In the genomic region with DNA sequence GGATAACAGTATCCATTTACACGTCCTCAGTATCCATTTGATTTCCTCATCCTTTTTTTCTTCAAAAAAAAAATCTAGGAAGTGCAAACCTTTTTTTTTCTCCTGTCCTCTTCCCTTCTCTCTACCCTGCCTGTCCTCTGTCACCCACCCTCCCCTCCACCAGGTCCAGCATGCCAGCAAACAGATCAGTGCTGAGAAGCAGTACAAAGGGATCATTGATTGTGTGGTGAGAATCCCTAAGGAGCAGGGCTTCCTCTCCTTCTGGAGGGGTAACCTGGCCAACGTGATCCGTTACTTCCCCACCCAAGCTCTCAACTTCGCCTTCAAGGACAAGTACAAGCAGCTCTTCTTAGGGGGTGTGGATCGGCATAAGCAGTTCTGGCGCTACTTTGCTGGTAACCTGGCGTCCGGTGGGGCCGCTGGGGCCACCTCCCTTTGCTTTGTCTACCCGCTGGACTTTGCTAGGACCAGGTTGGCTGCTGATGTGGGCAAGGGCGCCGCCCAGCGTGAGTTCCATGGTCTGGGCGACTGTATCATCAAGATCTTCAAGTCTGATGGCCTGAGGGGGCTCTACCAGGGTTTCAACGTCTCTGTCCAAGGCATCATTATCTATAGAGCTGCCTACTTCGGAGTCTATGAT, we compare ENCODE assay signal across 12 cellular contexts. TPM values are rescaled to one million over a fixed set of nuclear protein-coding genes. Genes with fewer than 3 reads are reported as not detected.
DNase-seq lines count a peak whose midpoint lies in the region; ATAC-seq and TF ChIP-seq lines count a peak whose summit lies in the region.
"Had no signal": no experiment of that assay in that cellular context is flagged by ENCODE, and none has a peak within 500 bp of the region (broad histone marks: within the 10 kb centered on the region; RNA-seq: fewer than 3 reads in every experiment).

No MANE protein-coding gene starts in this region.

- TF ChIP-seq CTCF in GM23338 (conservative IDR thresholded peaks at IDR 0.05; ENCODE audit: low read depth in 2 of 2): 0 out of 4 replicates have a peak, but pooled peaks of 1 of the 2 experiments have one; percentile 21

- peaks cover 22% of the 10 kb centered on the region for H3K4me1 Mint-ChIP-seq in GM23338
- peaks cover 10% of the 10 kb centered on the region for H3K4me1 Mint-ChIP-seq in activated CD8-positive, alpha-beta T cell treated with anti-CD3 and anti-CD28 coated beads, Interleukin-2, amount 10 ng/mL, durations not matched to agents 7 days and 5 days (ENCODE audit: low read depth)
- peaks cover 20 to 35% of the 10 kb centered on the region in 2 donors for H3K4me1 Mint-ChIP-seq in immature natural killer cell
- peaks cover 19% of the 10 kb centered on the region for H3K4me1 Mint-ChIP-seq in stimulated activated effector memory CD8-positive, alpha-beta T cell treated with anti-CD3 and anti-CD28 coated beads, Interleukin-12 subunit alpha, Interleukin-12 subunit beta, amount 100 ng/mL, for 72 hours

- H3K27me3 Mint-ChIP-seq in GM23338 (ENCODE audit: insufficient read depth, low read depth, poor library complexity): peaks cover 15% of the 10 kb centered on the region
- peaks cover 25% of the 10 kb centered on the region for H3K27me3 Mint-ChIP-seq in activated CD8-positive, alpha-beta T cell treated with anti-CD3 and anti-CD28 coated beads, Interleukin-2, amount 10 ng/mL, durations not matched to agents 7 days and 5 days (ENCODE audit: low read depth)
- peaks cover 2 to 3% (median 2%) of the 10 kb centered on the region in 3 donors for H3K27me3 Mint-ChIP-seq in immature natural killer cell (ENCODE audit: low read depth in 3 of 3)

- H3K27ac ChIP-seq in GM23338 (ENCODE audit: low read depth): no peak overlapping the region

- CTCF ChIA-PET in activated CD8-positive, alpha-beta T cell treated with anti-CD3 and anti-CD28 coated beads, Interleukin-2, amount 10 ng/mL, durations not matched to agents 7 days and 5 days (lab: Charles Lee): interaction anchor here (2.2 to 3.7 kb wide), 2 partner anchors 10 to 40 kb away, joined by 10 to 22 read pairs; no protein-coding TSS in a partner anchor

- peaks cover 19% of the 10 kb centered on the region; the same call in 1 of the 2 replicates for H3F3A ChIP-seq in GM23338 (replicated peaks; ENCODE audit: low read depth)

- H3K36me3 ChIP-seq in GM23338 (ENCODE audit: insufficient read depth): peaks cover 12% of the 10 kb centered on the region

- H3K36me3 Mint-ChIP-seq in GM23338 (ENCODE audit: low read depth) (peaks cover 22% of the 10 kb centered on the region), immature natural killer cell (peaks cover 0 to 5% (median 0%) of the 10 kb centered on the region in 3 donors)
- H3K36me3 Mint-ChIP-seq in activated CD8-positive, alpha-beta T cell treated with anti-CD3 and anti-CD28 coated beads, Interleukin-2, amount 10 ng/mL, durations not matched to agents 7 days and 5 days (ENCODE audit: low read depth): no peaks in the 10 kb centered on the region
- peaks cover 14% of the 10 kb centered on the region for H3K36me3 Mint-ChIP-seq in stimulated activated effector memory CD8-positive, alpha-beta T cell treated with anti-CD3 and anti-CD28 coated beads, Interleukin-12 subunit alpha, Interleukin-12 subunit beta, amount 100 ng/mL, for 72 hours

- peak overlapping the region; percentile 100 for H3K4me2 ChIP-seq in GM23338

- ATAC-seq in GM23338: no peak
- ATAC-seq in activated CD8-positive, alpha-beta T cell treated with anti-CD3 and anti-CD28 coated beads, Interleukin-2, amount 10 ng/mL, durations not matched to agents 7 days and 5 days: no peak
- ATAC-seq in stimulated activated effector memory CD8-positive, alpha-beta T cell treated with anti-CD3 and anti-CD28 coated beads, Interleukin-12 subunit alpha, Interleukin-12 subunit beta, amount 100 ng/mL, for 72 hours: no peak
- ATAC-seq in GM21723 (IDR thresholded peaks at IDR 0.05; ENCODE audit: unreplicated experiment): no peak
- no peak for ATAC-seq in GM18858 (IDR thresholded peaks at IDR 0.05; ENCODE audit: unreplicated experiment)

- POLR2A ChIA-PET in activated CD8-positive, alpha-beta T cell treated with anti-CD3 and anti-CD28 coated beads, Interleukin-2, amount 10 ng/mL, durations not matched to agents 7 days and 5 days (lab: Charles Lee): no interaction called here

- H3K9me2 ChIP-seq in GM23338 (ENCODE audit: insufficient read depth): no peaks in the 10 kb centered on the region

- no peak overlapping the region for H3K27ac Mint-ChIP-seq in GM23338
- H3K27ac Mint-ChIP-seq in activated CD8-positive, alpha-beta T cell treated with anti-CD3 and anti-CD28 coated beads, Interleukin-2, amount 10 ng/mL, durations not matched to agents 7 days and 5 days: no peak overlapping the region
- no peak overlapping the region for H3K27ac Mint-ChIP-seq in immature natural killer cell
- H3K27ac Mint-ChIP-seq in stimulated activated effector memory CD8-positive, alpha-beta T cell treated with anti-CD3 and anti-CD28 coated beads, Interleukin-12 subunit alpha, Interleukin-12 subunit beta, amount 100 ng/mL, for 72 hours: no peak overlapping the region
- H3K27ac Mint-ChIP-seq: activated T-cell treated with anti-CD3 and anti-CD28 coated beads, Interleukin-2, amount 50 U/mL, for 24 hours had no signal

- peak overlapping the region; percentile 90 for H3K4me3 ChIP-seq in GM23338

- H3K9me3 Mint-ChIP-seq in GM23338 (no peaks in the 10 kb centered on the region), immature natural killer cell (no peaks in the 10 kb centered on the region)
- H3K9me3 Mint-ChIP-seq in activated CD8-positive, alpha-beta T cell treated with anti-CD3 and anti-CD28 coated beads, Interleukin-2, amount 10 ng/mL, durations not matched to agents 7 days and 5 days (ENCODE audit: insufficient read depth): no peaks in the 10 kb centered on the region
- H3K9me3 Mint-ChIP-seq in stimulated activated effector memory CD8-positive, alpha-beta T cell treated with anti-CD3 and anti-CD28 coated beads, Interleukin-12 subunit alpha, Interleukin-12 subunit beta, amount 100 ng/mL, for 72 hours: no peaks in the 10 kb centered on the region
- H3K9me3 Mint-ChIP-seq: activated T-cell treated with anti-CD3 and anti-CD28 coated beads, Interleukin-2, amount 50 U/mL, for 24 hours had no signal

- DNase-seq in GM23338 (ENCODE audit: low spot score) (no peak), immature natural killer cell (no peak), NCI-H510A (lab: John Stamatoyannopoulos, UW) (no peak)
- DNase-seq in activated CD8-positive, alpha-beta T cell treated with anti-CD3 and anti-CD28 coated beads, Interleukin-2, amount 10 ng/mL, durations not matched to agents 7 days and 5 days: peak; percentile 19
- no peak for DNase-seq in stimulated activated effector memory CD8-positive, alpha-beta T cell treated with anti-CD3 and anti-CD28 coated beads, Interleukin-12 subunit alpha, Interleukin-12 subunit beta, amount 100 ng/mL, for 72 hours (ENCODE audit: low spot score in 2 of 2)
- DNase-seq: activated T-cell treated with anti-CD3 and anti-CD28 coated beads, Interleukin-2, amount 50 U/mL, for 24 hours; DMS79; mesenchymal stem cell; NCI-H1930; stimulated activated naive CD4-positive, alpha-beta T cell had no signal

- H3K4me3 Mint-ChIP-seq in GM23338: peak overlapping the region; percentile 86
- no peak overlapping the region for H3K4me3 Mint-ChIP-seq in activated CD8-positive, alpha-beta T cell treated with anti-CD3 and anti-CD28 coated beads, Interleukin-2, amount 10 ng/mL, durations not matched to agents 7 days and 5 days
- H3K4me3 Mint-ChIP-seq in immature natural killer cell: peak overlapping the region; percentile 24 to 89 (median 46)
- H3K4me3 Mint-ChIP-seq in stimulated activated effector memory CD8-positive, alpha-beta T cell treated with anti-CD3 and anti-CD28 coated beads, Interleukin-12 subunit alpha, Interleukin-12 subunit beta, amount 100 ng/mL, for 72 hours: peak overlapping the region; percentile 80

- H4K20me1 ChIP-seq in GM23338 (replicated peaks; ENCODE audit: insufficient read depth): peaks cover 16% of the 10 kb centered on the region

- H3K79me2 ChIP-seq in GM23338 (replicated peaks; ENCODE audit: insufficient read depth): peaks cover 22% of the 10 kb centered on the region

- peaks cover 13% of the 10 kb centered on the region for H3K4me1 ChIP-seq in GM23338 (ENCODE audit: insufficient read depth)

- no peak overlapping the region for H2AFZ ChIP-seq in GM23338

- H3K27me3 ChIP-seq in GM23338 (ENCODE audit: insufficient read depth): peaks cover 8% of the 10 kb centered on the region

TF ChIP-seq in GM23338, 12 proteins besides CTCF, POLR2A, EP300 and RAD21 (continues in another document):
- no peak for TF ChIP-seq EZH2phosphoT487 (IDR thresholded peaks at IDR 0.05; ENCODE audit: unreplicated experiment)
- TF ChIP-seq JUNB (IDR thresholded peaks at IDR 0.05; ENCODE audit: unreplicated experiment): no peak
- no peak for TF ChIP-seq STAT1 (IDR thresholded peaks at IDR 0.05; ENCODE audit: unreplicated experiment)
- TF ChIP-seq, protein P1, sequence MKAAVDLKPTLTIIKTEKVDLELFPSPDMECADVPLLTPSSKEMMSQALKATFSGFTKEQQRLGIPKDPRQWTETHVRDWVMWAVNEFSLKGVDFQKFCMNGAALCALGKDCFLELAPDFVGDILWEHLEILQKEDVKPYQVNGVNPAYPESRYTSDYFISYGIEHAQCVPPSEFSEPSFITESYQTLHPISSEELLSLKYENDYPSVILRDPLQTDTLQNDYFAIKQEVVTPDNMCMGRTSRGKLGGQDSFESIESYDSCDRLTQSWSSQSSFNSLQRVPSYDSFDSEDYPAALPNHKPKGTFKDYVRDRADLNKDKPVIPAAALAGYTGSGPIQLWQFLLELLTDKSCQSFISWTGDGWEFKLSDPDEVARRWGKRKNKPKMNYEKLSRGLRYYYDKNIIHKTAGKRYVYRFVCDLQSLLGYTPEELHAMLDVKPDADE (IDR thresholded peaks at IDR 0.05): no peak

RNA-seq across cellular contexts. Expression of a gene that starts 1.7 kb away (rescaled TPM):
- 43.3 and 43.6 TPM in 2 replicates for total RNA-seq in GM23338 (2014; rRNA removed; shearing (Covaris generic))
- polyA plus RNA-seq in GM23338 (2016; fragmentation: Nextera tagmentation; extraction: Ambion mirVana): 62.8 and 66.5 TPM in 2 replicates
- total RNA-seq in activated CD8-positive, alpha-beta T cell treated with anti-CD3 and anti-CD28 coated beads, Interleukin-2, amount 10 ng/mL, durations not matched to agents 7 days and 5 days: 1 to 10 TPM; 3.3 to 4.8 TPM
- polyA plus RNA-seq in immature natural killer cell: 10 to 100 TPM; 17.9 to 21.9 (median 18.9) TPM

RNA-seq across cellular contexts. Expression of a gene that starts 59.1 kb away (rescaled TPM):
- 37.7 and 38.4 TPM in 2 replicates for total RNA-seq in GM23338 (2014; rRNA removed; shearing (Covaris generic))
- polyA plus RNA-seq in GM23338 (2016; fragmentation: Nextera tagmentation; extraction: Ambion mirVana) (59.2 and 73.3 TPM in 2 replicates), immature natural killer cell (10 to 100 TPM; 65.3 to 95.5 (median 78.9) TPM)
- total RNA-seq in activated CD8-positive, alpha-beta T cell treated with anti-CD3 and anti-CD28 coated beads, Interleukin-2, amount 10 ng/mL, durations not matched to agents 7 days and 5 days: 10 to 100 TPM; 29.1 to 30.0 TPM
